In the genomic region with DNA sequence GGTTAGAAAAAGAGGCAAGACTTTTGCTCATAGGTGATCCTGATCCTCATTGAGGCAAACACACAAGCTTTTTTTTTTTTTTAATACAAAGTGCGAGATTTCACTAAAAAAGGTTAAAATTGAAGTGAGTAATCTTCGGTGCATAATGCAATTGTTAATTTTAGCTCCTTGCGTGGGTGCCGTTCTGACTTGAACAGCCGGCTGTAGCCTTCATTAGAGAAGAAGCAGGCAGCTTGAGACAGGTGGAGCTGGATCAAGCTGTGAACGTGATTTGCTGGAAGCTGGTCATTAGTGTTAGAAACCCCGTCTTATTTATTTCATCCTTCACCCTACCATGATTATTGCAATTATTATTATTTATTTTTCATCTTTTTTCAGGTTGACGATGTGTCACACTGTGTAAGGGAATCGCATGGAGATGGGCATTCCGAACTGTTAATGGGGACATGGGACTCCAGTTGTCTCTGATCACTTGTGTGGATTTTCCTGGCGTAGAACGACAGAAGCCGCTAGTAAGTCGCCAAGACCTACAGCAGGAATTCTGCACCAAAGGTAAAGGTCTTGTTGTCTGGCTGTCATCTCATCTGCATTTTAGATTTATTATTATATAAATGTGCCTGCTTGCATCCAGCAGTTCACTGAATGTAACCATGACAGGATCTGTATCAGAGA, we compare ENCODE assay signal across 19 cellular contexts. TPM values are rescaled to one million over a fixed set of nuclear protein-coding genes. Genes with fewer than 3 reads are reported as not detected.
A peak's percentile ranks its signal among the peaks of the same experiment; 100 is the strongest.
DNase-seq lines count a peak whose midpoint lies in the region; ATAC-seq and TF ChIP-seq lines count a peak whose summit lies in the region.
"Had no signal": no experiment of that assay in that cellular context is flagged by ENCODE, and none has a peak within 500 bp of the region (broad histone marks: within the 10 kb centered on the region; RNA-seq: fewer than 3 reads in every experiment).

No MANE protein-coding gene starts in this region.

- H3K4me1 ChIP-seq in skeletal muscle tissue (ENCODE audit: control insufficient read depth in 3 of 3, insufficient read depth in 3 of 3, low read length in 3 of 3) (peaks cover 10 to 19% (median 10%) of the 10 kb centered on the region in 3 donors), foreskin keratinocyte (no peaks in the 10 kb centered on the region)
- H3K4me1 ChIP-seq: BE2C had no signal

- peak overlapping the region; percentile 84 for H3K4me2 ChIP-seq in SU-DHL-6 (ENCODE audit: low read depth, low read length, poor library complexity, severe bottlenecking)
- H3K4me2 ChIP-seq: PC-9, SK-N-SH had no signal

- H3K36me3 ChIP-seq in SU-DHL-6 (ENCODE audit: low read length) = 0 out of 2 replicates have a peak, but pooled peaks cover 2% of the 10 kb centered on the region
- peaks cover 0 to 11% (median 0%) of the 10 kb centered on the region in 3 donors for H3K36me3 ChIP-seq in skeletal muscle tissue (ENCODE audit: control insufficient read depth in 3 of 3, insufficient read depth in 3 of 3, low read length in 3 of 3)
- H3K36me3 ChIP-seq: BE2C, MG63 had no signal

- H3K4me3 ChIP-seq in SU-DHL-6 (ENCODE audit: insufficient read depth, low read length, poor library complexity, severe bottlenecking) = peak overlapping the region; percentile 48
- H3K4me3 ChIP-seq in skeletal muscle tissue (ENCODE audit: low read length in 3 of 3) = peak overlapping the region; percentile 67 to 71 (median 68)
- H3K4me3 ChIP-seq: MG63, PC-9 had no signal

- no peak for ATAC-seq in foreskin keratinocyte
- ATAC-seq: CD8-positive, alpha-beta T cell had no signal

- DNase-seq in NCI-H524 (lab: John Stamatoyannopoulos, UW) = peak; percentile 50 to 63
- peak; percentile 87 for DNase-seq in myocyte (ENCODE audit: low read depth)
- no peak for DNase-seq in foreskin melanocyte
- no peak for DNase-seq in foreskin keratinocyte
- no peak for DNase-seq in activated effector memory CD4-positive, alpha-beta T cell treated with anti-CD3 and anti-CD28 coated beads, Interleukin-2, amount 50 U/mL, for 16 hours
- DNase-seq: BE2C; CD8-positive, alpha-beta T cell; EL; H7; KG1; MG63; NCI-H1092 treated with DMSO at 0.1 percent for 48 hours; NCI-H187; NCI-H526; PC-9; SK-N-SH had no signal

- peak overlapping the region; percentile 58 for H3K9ac ChIP-seq in SU-DHL-6 (ENCODE audit: low read length)
- H3K9ac ChIP-seq in skeletal muscle tissue (ENCODE audit: low read depth in 1 of 3, low read length in 3 of 3) = peak overlapping the region; percentile 71 to 78 (median 76)
- H3K9ac ChIP-seq: SK-N-SH had no signal

- TF ChIP-seq CTCF in SU-DHL-6 (IDR thresholded peaks at IDR 0.05; ENCODE audit: insufficient read depth, low read length, poor library complexity, severe bottlenecking) (no peak), foreskin keratinocyte (conservative IDR thresholded peaks at IDR 0.05) (no peak)

- H3K9me3 ChIP-seq in SU-DHL-6 (ENCODE audit: insufficient read depth, low read length) (no peaks in the 10 kb centered on the region), skeletal muscle tissue (ENCODE audit: control insufficient read depth in 3 of 3, low read length in 3 of 3) (no peaks in the 10 kb centered on the region)
- H3K9me3 ChIP-seq: BE2C, MG63, SK-N-SH had no signal

- no peaks in the 10 kb centered on the region for H3K9me2 ChIP-seq in SU-DHL-6 (replicated peaks; ENCODE audit: insufficient read depth, low read length)
- H3K9me2 ChIP-seq: SK-N-SH had no signal

- H2AFZ ChIP-seq in SU-DHL-6 (ENCODE audit: low read depth, low read length, severe bottlenecking) = peak overlapping the region; percentile 53
- H2AFZ ChIP-seq: PC-9 had no signal

- peak overlapping the region; percentile 99 for H3K27ac ChIP-seq in SU-DHL-6 (ENCODE audit: low read depth, low read length)
- peak overlapping the region; percentile 84 for H3K27ac ChIP-seq in skeletal muscle tissue (ENCODE audit: low read depth, low read length)
- no peak overlapping the region for H3K27ac ChIP-seq in foreskin keratinocyte
- H3K27ac ChIP-seq: PC-9 had no signal

- H3K79me2 ChIP-seq in SU-DHL-6 (ENCODE audit: insufficient read depth, low read length) = peaks cover 38% of the 10 kb centered on the region

- peaks cover 34% of the 10 kb centered on the region for H3F3A ChIP-seq in SU-DHL-6 (ENCODE audit: insufficient read depth)

- H4K20me1 ChIP-seq in SU-DHL-6 (ENCODE audit: low read depth, low read length) = no peaks in the 10 kb centered on the region

- H3K27me3 ChIP-seq in SU-DHL-6 (ENCODE audit: low read length) (no peaks in the 10 kb centered on the region), skeletal muscle tissue (ENCODE audit: control insufficient read depth in 3 of 3, insufficient read depth in 3 of 3, low read length in 3 of 3) (no peaks in the 10 kb centered on the region), foreskin keratinocyte (peaks cover 8% of the 10 kb centered on the region)
- H3K27me3 ChIP-seq: MG63 had no signal

RNA-seq across cellular contexts. Expression of a gene that starts 40.2 kb away (rescaled TPM):
- total RNA-seq in myocyte (299 and 379 TPM in 2 replicates), skeletal muscle tissue (54.3 TPM), foreskin keratinocyte (not detected in 2 replicates)
- 230 TPM for polyA plus RNA-seq in myocyte (2012)
- not detected in 2 replicates for polyA plus RNA-seq in foreskin keratinocyte
- total RNA-seq: CD8-positive, alpha-beta T cell; H7; PC-9 had no signal
- polyA plus RNA-seq: AG04450 had no signal

Comparison
In these comparisons a context has a peak if more than half of its experiments do, and no peak if none do; other contexts are left out.
1. DNase-seq: peak in NCI-H524 (2 of 2) and myocyte (single experiment); none in foreskin melanocyte (single experiment), foreskin keratinocyte (0 of 2) and activated effector memory CD4-positive, alpha-beta T cell treated with anti-CD3 and anti-CD28 coated beads, Interleukin-2, amount 50 U/mL, for 16 hours (single experiment).
2. RNA of a gene that starts 40.2 kb away (total RNA-seq): 299 to 379 TPM in myocyte and 54.3 TPM in skeletal muscle tissue (single experiment); not detected in foreskin keratinocyte; every median in the first group is over 10 times any median in the second.